7 cellular contexts compared by ENCODE assay signal in the genomic region with DNA sequence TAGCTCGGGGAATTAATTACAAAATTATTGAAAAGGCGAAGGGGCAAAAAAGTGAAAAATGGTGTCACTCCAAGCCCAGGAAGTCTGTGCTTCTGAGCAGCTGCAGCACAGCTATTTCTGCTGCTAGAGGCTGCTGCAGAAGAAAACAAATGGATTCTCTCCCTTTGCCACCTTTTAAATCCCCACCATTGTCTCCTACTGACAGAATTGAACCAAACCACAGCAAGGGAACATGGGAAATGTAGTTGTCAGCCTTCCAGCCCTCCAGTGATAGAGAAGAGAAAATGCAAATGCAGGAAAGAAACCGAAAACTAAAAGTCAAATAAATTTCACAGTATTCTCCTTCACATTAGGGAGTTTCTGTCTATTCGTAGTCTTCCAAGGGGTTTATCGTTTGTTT. TPM values are rescaled to one million over a fixed set of nuclear protein-coding genes. Genes with fewer than 3 reads are reported as not detected.
DNase-seq lines count a peak whose midpoint lies in the region; ATAC-seq and TF ChIP-seq lines count a peak whose summit lies in the region.

No MANE protein-coding gene starts in this region.

- no peaks in the 10 kb centered on the region for H3K4me1 Mint-ChIP-seq in natural killer cell

- H4K8ac ChIP-seq in mesendoderm (ENCODE audit: low read depth, low read length): no peak overlapping the region

- H3K4ac ChIP-seq in mesendoderm (ENCODE audit: low read depth, low read length): no peak overlapping the region

- H3K36me3 Mint-ChIP-seq in natural killer cell: no peaks in the 10 kb centered on the region

- H3K4me3 ChIP-seq in HAP-1: no peak overlapping the region
- no peak overlapping the region for H3K4me3 ChIP-seq in NB4 (ENCODE audit: low read depth, low read length)
- H3K4me3 ChIP-seq in mesendoderm (ENCODE audit: low read length): no peak overlapping the region

- no peaks in the 10 kb centered on the region for H3K79me1 ChIP-seq in mesendoderm (ENCODE audit: low read length)

- H3K27me3 ChIP-seq in HAP-1 (ENCODE audit: low read depth) (no peaks in the 10 kb centered on the region), mesendoderm (ENCODE audit: insufficient read depth, low read length, poor library complexity) (no peaks in the 10 kb centered on the region)

- no peak overlapping the region for H3K18ac ChIP-seq in mesendoderm (ENCODE audit: low read length)

- ATAC-seq in GM18909 (IDR thresholded peaks at IDR 0.05; ENCODE audit: poor library complexity, unreplicated experiment): peak; percentile 80
- ATAC-seq in natural killer cell: no peak

- H3K4me1 ChIP-seq in HAP-1 (peaks cover 3% of the 10 kb centered on the region; the same call in 1 of the 2 replicates), mesendoderm (ENCODE audit: control insufficient read depth, low read depth, low read length) (no peaks in the 10 kb centered on the region)

- WGBS in mesendoderm (ENCODE audit: extremely low coverage, insufficient coverage, low lambda C conversion rate): no CpG with 5 or more reads among the region's 5 CpGs

- no peak overlapping the region for H3K9ac ChIP-seq in mesendoderm (ENCODE audit: low read length)

- H3K79me2 ChIP-seq in mesendoderm (ENCODE audit: control insufficient read depth, insufficient read depth, low read length): no peaks in the 10 kb centered on the region

- H4K5ac ChIP-seq in mesendoderm (ENCODE audit: low read length): no peak overlapping the region

- peak; percentile 43 to 72 for DNase-seq in HAP-1 (ENCODE audit: low spot score in 2 of 2)
- DNase-seq in NB4 (ENCODE audit: low read depth): peak; percentile 48
- DNase-seq in mesendoderm: peak; percentile 83
- no peak for DNase-seq in activated T-cell treated with anti-CD3 and anti-CD28 coated beads, Interleukin-2, amount 50 U/mL, for 1 hour
- DNase-seq in natural killer cell: no peak
- DNase-seq in central memory CD4-positive, alpha-beta T cell: no peak

- no peak overlapping the region for H2BK5ac ChIP-seq in mesendoderm (ENCODE audit: low read length)

- no peak overlapping the region for H3K4me2 ChIP-seq in mesendoderm (ENCODE audit: low read length)

- no peaks in the 10 kb centered on the region for H3K9me3 Mint-ChIP-seq in natural killer cell

- in situ Hi-C loops in HAP-1 (cut with MboI; ENCODE audit: low sequenced_read_pairs): no loop called here

- H2BK15ac ChIP-seq in mesendoderm (replicated peaks; ENCODE audit: low read depth): no peak overlapping the region

- H3K27ac ChIP-seq in mesendoderm (ENCODE audit: low read depth, low read length): no peak overlapping the region

- TF ChIP-seq CTCF in NB4 (IDR thresholded peaks at IDR 0.05; ENCODE audit: low read depth, low read length): no peak
- TF ChIP-seq CTCF in natural killer cell (IDR thresholded peaks at IDR 0.05): no peak

- no peak overlapping the region for H3K56ac ChIP-seq in mesendoderm (ENCODE audit: low read length)

- H3K4me3 Mint-ChIP-seq in natural killer cell: no peak overlapping the region

- no peak overlapping the region for H2BK120ac ChIP-seq in mesendoderm (ENCODE audit: low read depth, low read length)

- H3K23ac ChIP-seq in mesendoderm (ENCODE audit: low read length): no peak overlapping the region

- no peak for TF ChIP-seq POLR2A in NB4 (IDR thresholded peaks at IDR 0.05; ENCODE audit: extremely low read depth, insufficient read length)

- no peak overlapping the region for H3K27ac Mint-ChIP-seq in natural killer cell

- H2AK5ac ChIP-seq in mesendoderm (ENCODE audit: low read length): no peak overlapping the region

- H3K9me3 ChIP-seq in HAP-1: no peaks in the 10 kb centered on the region

- no peaks in the 10 kb centered on the region for H3K36me3 ChIP-seq in HAP-1 (replicated peaks)
- H3K36me3 ChIP-seq in mesendoderm (ENCODE audit: control insufficient read depth, insufficient read depth, low read length): no peaks in the 10 kb centered on the region

- H3K27me3 Mint-ChIP-seq in natural killer cell (ENCODE audit: low read depth in 2 of 2): no peaks in the 10 kb centered on the region

- intact Hi-C loops in natural killer cell (cut with micrococcal nuclease): no loop called here

RNA-seq across cellular contexts. Expression of a gene that starts 33.4 kb away (rescaled TPM):
- 17.5 TPM for polyA plus RNA-seq in mesendoderm (2013, experiment 1 of 2)
- polyA plus RNA-seq in mesendoderm (2013, experiment 2 of 2): 18.3 TPM
- total RNA-seq in natural killer cell: 100 to 1,000 TPM; 140 to 183 (median 166) TPM

RNA-seq across cellular contexts. Expression of a gene that starts 59.7 kb away (rescaled TPM):
- polyA plus RNA-seq in mesendoderm (2013, experiment 1 of 2): 4.8 TPM
- polyA plus RNA-seq in mesendoderm (2013, experiment 2 of 2): 5.1 TPM
- 1 to 10 TPM; 7.4 to 9.7 (median 7.6) TPM for total RNA-seq in natural killer cell

Comparison
In these comparisons a context has a peak if more than half of its experiments do, and no peak if none do; other contexts are left out.
1. DNase-seq: peak in HAP-1 (2 of 2), NB4 (single experiment) and mesendoderm (single experiment); none in activated T-cell treated with anti-CD3 and anti-CD28 coated beads, Interleukin-2, amount 50 U/mL, for 1 hour (single experiment), natural killer cell (single experiment) and central memory CD4-positive, alpha-beta T cell (single experiment).